Comparison of ENCODE assay signal across 17 cellular contexts in the genomic region with DNA sequence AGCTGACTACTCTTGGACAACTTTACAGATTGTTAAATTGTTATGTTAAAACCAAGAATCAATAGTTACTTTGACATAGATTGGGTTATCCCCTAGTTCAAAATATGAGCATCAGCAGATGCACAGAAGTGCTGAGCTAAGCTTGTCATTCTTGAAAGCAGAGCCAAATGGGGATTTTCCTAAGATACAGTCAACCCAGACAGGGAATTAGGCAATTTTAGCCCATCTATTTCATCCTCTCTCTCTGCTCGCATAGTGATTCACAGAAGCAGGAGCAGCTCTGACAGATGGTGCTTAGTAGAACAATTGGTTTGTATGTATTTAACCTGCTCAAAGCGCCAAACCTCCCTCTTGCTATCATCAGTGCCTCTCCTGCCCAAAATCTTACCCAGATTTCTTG. TPM values are rescaled to one million over a fixed set of nuclear protein-coding genes. Genes with fewer than 3 reads are reported as not detected.
DNase-seq lines count a peak whose midpoint lies in the region; ATAC-seq and TF ChIP-seq lines count a peak whose summit lies in the region.
"Had no signal": no experiment of that assay in that cellular context is flagged by ENCODE, and none has a peak within 500 bp of the region (broad histone marks: within the 10 kb centered on the region; RNA-seq: fewer than 3 reads in every experiment).

No MANE protein-coding gene starts in this region.

- DNase-seq in AG04450 (ENCODE audit: low read depth, low spot score) = peak; percentile 4
- DNase-seq in GM04503 (ENCODE audit: low read depth) = peak; percentile 8
- peak; percentile 57 for DNase-seq in mammary epithelial cell
- DNase-seq in inferior parietal cortex (ENCODE audit: extremely low spot score) = peak; percentile 53
- no peak for DNase-seq in AG08396 (ENCODE audit: low spot score)
- no peak for DNase-seq in HuH-7 (ENCODE audit: low spot score)
- DNase-seq in DMS53 (lab: John Stamatoyannopoulos, UW) = no peak
- DNase-seq: activated CD8-positive, alpha-beta T cell treated with anti-CD3 and anti-CD28 coated beads, Interleukin-2, amount 10 ng/mL, durations not matched to agents 7 days and 5 days; activated effector memory CD4-positive, alpha-beta T cell treated with Interleukin-2 at 50 U/mL for 16 hours; aorta; BE2C; dermis blood vessel endothelial cell; esophagus squamous epithelium; Karpas-422; midbrain; NCI-H187 had no signal

- POLR2A ChIA-PET in AG04450 (lab: Yijun Ruan, JAX) = no interaction called here

- BruUV-seq in mammary epithelial cell (replicated peaks; lab: Mats Ljungman, UMichigan) = no TSS peak

- no peak overlapping the region for H3K4me2 ChIP-seq in mammary epithelial cell (ENCODE audit: insufficient read depth, low read depth, low read length)

- no peak for ATAC-seq in HG02852 (IDR thresholded peaks at IDR 0.05; ENCODE audit: unreplicated experiment)
- ATAC-seq: activated CD8-positive, alpha-beta T cell treated with anti-CD3 and anti-CD28 coated beads, Interleukin-2, amount 10 ng/mL, durations not matched to agents 7 days and 5 days had no signal

- H3K9me3 ChIP-seq in AG04450 (ENCODE audit: control insufficient read depth, insufficient read depth, low read length) (no peaks in the 10 kb centered on the region), mammary epithelial cell (replicated peaks; ENCODE audit: insufficient read depth, low read length) (no peaks in the 10 kb centered on the region)
- H3K9me3 ChIP-seq: BE2C, esophagus squamous epithelium had no signal

- H3K79me2 ChIP-seq in mammary epithelial cell (ENCODE audit: insufficient read depth, low read length) = no peaks in the 10 kb centered on the region

- H3K9ac ChIP-seq in mammary epithelial cell (ENCODE audit: insufficient read depth, low read length) = no peak overlapping the region

- H3K27me3 ChIP-seq in AG04450 (ENCODE audit: control insufficient read depth, insufficient read depth, low read length) (no peaks in the 10 kb centered on the region), mammary epithelial cell (ENCODE audit: insufficient read depth, low read length) (no peaks in the 10 kb centered on the region)
- H3K27me3 ChIP-seq: BE2C, esophagus squamous epithelium had no signal

- H4K20me1 ChIP-seq in mammary epithelial cell (ENCODE audit: insufficient read depth, low read length) = no peaks in the 10 kb centered on the region

- no peak overlapping the region for H3K27ac ChIP-seq in AG04450 (ENCODE audit: low read depth, low read length)
- H3K27ac ChIP-seq in mammary epithelial cell (ENCODE audit: insufficient read depth, low read depth, low read length) = no peak overlapping the region
- H3K27ac ChIP-seq: esophagus squamous epithelium had no signal

- in situ Hi-C loops in mammary epithelial cell (cut with MboI; ENCODE audit: low sequenced_read_pairs in 2 of 2) = no loop called here

- H3K36me3 ChIP-seq in mammary epithelial cell (ENCODE audit: insufficient read depth, low read length) = no peaks in the 10 kb centered on the region
- H3K36me3 ChIP-seq: BE2C, esophagus squamous epithelium had no signal

- 61% methylated on average over 2 of the region's 2 CpGs for WGBS in mammary epithelial cell (ENCODE audit: low coverage, missing lambda C conversion rate)

- no peaks in the 10 kb centered on the region for H3K4me1 ChIP-seq in mammary epithelial cell (ENCODE audit: insufficient read depth, low read length)
- H3K4me1 ChIP-seq: BE2C, esophagus squamous epithelium had no signal

- H3K4me3 ChIP-seq in AG04450 (ENCODE audit: low read depth, low read length) = no peak overlapping the region
- no peak overlapping the region for H3K4me3 ChIP-seq in mammary epithelial cell (replicated peaks in 1 of 3; ENCODE audit: insufficient read depth in 1 of 3, low read depth in 2 of 3, low read length in 3 of 3)
- H3K4me3 ChIP-seq: esophagus squamous epithelium had no signal

- intact Hi-C loops in mammary epithelial cell (cut with micrococcal nuclease) = no loop called here

- CTCF ChIA-PET in AG04450 (lab: Charles Lee) (interaction anchor here (0.6 kb wide), 1 partner anchor 144 kb away, joined by 5 read pairs; no protein-coding TSS in a partner anchor), mammary epithelial cell (lab: Charles Lee; ENCODE audit: low non-redundant PET) (no interaction called here)

- no peak overlapping the region for H2AFZ ChIP-seq in mammary epithelial cell (ENCODE audit: low read depth, low read length)

- dilution Hi-C loops in mammary epithelial cell (cut with HindIII; ENCODE audit: low sequenced_read_pairs) = no loop called here

- TF ChIP-seq CTCF in AG04450 (IDR thresholded peaks at IDR 0.05; ENCODE audit: low read depth, low read length) (no peak), mammary epithelial cell (conservative IDR thresholded peaks at IDR 0.05 in 1 of 2, IDR thresholded peaks at IDR 0.05 in 1 of 2; ENCODE audit: extremely low read depth in 1 of 2, insufficient read depth in 1 of 2, low read depth in 1 of 2, low read length in 2 of 2) (no peak)

RNA-seq across cellular contexts. Expression of gene PRRC2C, which starts 27.9 kb away (rescaled TPM):
- polyA plus RNA-seq in AG04450 (2011; rRNA removed) (66.4 and 80.0 TPM in 2 replicates), mammary epithelial cell (49.5 TPM)
- polyA minus RNA-seq in AG04450 (2011; rRNA and poly(A)+ RNA removed) = 131 and 142 TPM in 2 replicates
- total RNA-seq in mammary epithelial cell = 100 to 1,000 TPM in 1 of 2 donors, 10 to 100 TPM in 1; 56.3 to 177 TPM
- 165 TPM for polyA minus RNA-seq in mammary epithelial cell

Comparison
In these comparisons a context has a peak if more than half of its experiments do, and no peak if none do; other contexts are left out.
1. DNase-seq: peak in AG04450 (single experiment), GM04503 (single experiment), mammary epithelial cell (single experiment) and inferior parietal cortex (single experiment); none in AG08396 (single experiment), HuH-7 (single experiment) and DMS53 (single experiment).